Comparison of ENCODE assay signal across 6 cellular contexts in the genomic region with DNA sequence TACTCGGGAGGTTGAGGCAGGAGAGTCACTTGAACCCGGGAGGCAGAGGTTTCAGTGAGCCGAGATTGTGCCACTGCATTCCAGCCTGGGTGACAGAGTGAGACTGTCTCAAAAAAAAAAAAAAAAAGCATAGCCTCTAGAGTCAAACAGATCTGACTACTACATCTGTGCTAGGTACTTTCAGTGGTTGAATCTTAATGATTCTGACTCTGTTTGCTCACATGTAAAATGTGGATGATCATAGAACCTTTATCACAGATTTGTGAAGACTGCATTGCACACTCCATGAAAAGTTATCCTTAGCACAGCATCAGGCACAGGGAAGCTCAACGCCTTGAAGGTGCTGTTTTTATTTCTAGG. TPM values are rescaled to one million over a fixed set of nuclear protein-coding genes. Genes with fewer than 3 reads are reported as not detected.
"Had no signal": no experiment of that assay in that cellular context is flagged by ENCODE, and none has a peak within 500 bp of the region (broad histone marks: within the 10 kb centered on the region; RNA-seq: fewer than 3 reads in every experiment).

No MANE protein-coding gene starts in this region.

RNA-seq across cellular contexts. Expression of gene CYP2A6, which starts 17.8 kb away (rescaled TPM):
- total RNA-seq: cardiac septum, endodermal cell, epithelial cell of proximal tubule, mammary epithelial cell had no signal
- polyA plus RNA-seq: keratinocyte, mammary epithelial cell had no signal

RNA-seq across cellular contexts. Expression of gene CYP2A7, which starts 49.6 kb away (rescaled TPM):
- total RNA-seq: cardiac septum, endodermal cell, epithelial cell of proximal tubule, left lung, mammary epithelial cell had no signal
- polyA plus RNA-seq: keratinocyte, mammary epithelial cell had no signal

RNA-seq across cellular contexts. Expression of gene MIA, which starts 57.1 kb away (rescaled TPM):
- total RNA-seq: endodermal cell, epithelial cell of proximal tubule had no signal
